13 cellular contexts compared by ENCODE assay signal in genomic region chr10:59879363-59879935, GRCh38. TPM values are rescaled to one million over a fixed set of nuclear protein-coding genes. Genes with fewer than 3 reads are reported as not detected.
DNase-seq lines count a peak whose midpoint lies in the region; ATAC-seq and TF ChIP-seq lines count a peak whose summit lies in the region.
"Had no signal": no experiment of that assay in that cellular context is flagged by ENCODE, and none has a peak within 500 bp of the region (broad histone marks: within the 10 kb centered on the region; RNA-seq: fewer than 3 reads in every experiment).

No MANE protein-coding gene starts in this region.

- 65 to 76% methylated on average over 4 of the region's 4 CpGs for WGBS in GM23248 (ENCODE audit: low coverage in 1 of 2, low lambda C conversion rate in 2 of 2, missing lambda C conversion rate in 2 of 2), 2 experiments

- H3K4me1 ChIP-seq in CD4-positive, CD25-positive, alpha-beta regulatory T cell (ENCODE audit: control insufficient read depth, insufficient read depth, low read length, poor library complexity, severe bottlenecking) = peaks cover 29% of the 10 kb centered on the region
- H3K4me1 ChIP-seq in GM23248 (ENCODE audit: insufficient read depth) = peaks cover 16% of the 10 kb centered on the region

- peak overlapping the region; percentile 42 for H3K4me3 ChIP-seq in CD4-positive, CD25-positive, alpha-beta regulatory T cell (ENCODE audit: low read depth, low read length)
- no peak overlapping the region for H3K4me3 ChIP-seq in GM23248
- H3K4me3 ChIP-seq: SK-N-MC, transverse colon had no signal

- H3K27me3 ChIP-seq in CD4-positive, CD25-positive, alpha-beta regulatory T cell (ENCODE audit: control insufficient read depth, insufficient read depth, low read length) = no peaks in the 10 kb centered on the region
- no peaks in the 10 kb centered on the region for H3K27me3 ChIP-seq in GM23248 (replicated peaks; ENCODE audit: insufficient read depth)
- H3K27me3 ChIP-seq: transverse colon had no signal

- no peak for ATAC-seq in CD4-positive, CD25-positive, alpha-beta regulatory T cell (ENCODE audit: low read depth in 2 of 2)
- ATAC-seq in GM19035 (IDR thresholded peaks at IDR 0.05; ENCODE audit: unreplicated experiment) (peak; percentile 28), HG02938 (IDR thresholded peaks at IDR 0.05; ENCODE audit: unreplicated experiment) (peak; percentile 43), SK-N-SH treated with all-trans-retinoic acid at 6 μM for 48 hours (no peak)

- H3K4me2 ChIP-seq in GM23248 (ENCODE audit: unreplicated experiment) = no peak overlapping the region

- no peak overlapping the region for H3K9ac ChIP-seq in GM23248

- peak in 1 of 3 donors; percentile 24 for DNase-seq in CD4-positive, CD25-positive, alpha-beta regulatory T cell
- no peak for DNase-seq in NCI-H1436 (lab: John Stamatoyannopoulos, UW)
- no peak for DNase-seq in C1 segment of cervical spinal cord (lab: John Stamatoyannopoulos, UW)
- DNase-seq in GM23248 = no peak
- DNase-seq: anterior cingulate cortex, NCI-H1105, transverse colon had no signal

- H4K20me1 ChIP-seq in GM23248 (ENCODE audit: insufficient read depth) = 0 out of 2 replicates have a peak, but pooled peaks cover 6% of the 10 kb centered on the region

- H2AFZ ChIP-seq in GM23248 = no peak overlapping the region

- H3K36me3 Mint-ChIP-seq in CD4-positive, CD25-positive, alpha-beta regulatory T cell = no peaks in the 10 kb centered on the region
- H3K36me3 Mint-ChIP-seq in T-helper 1 cell treated with Interleukin-12 subunit alpha and Interleukin-12 subunit beta and Interleukin-4 antibody, amounts not matched to agents 30 μg/mL and 1 μg/mL, for 36 hours (ENCODE audit: low read depth) = peaks cover 11% of the 10 kb centered on the region

- no peaks in the 10 kb centered on the region for H3K27me3 Mint-ChIP-seq in CD4-positive, CD25-positive, alpha-beta regulatory T cell
- no peaks in the 10 kb centered on the region for H3K27me3 Mint-ChIP-seq in T-helper 1 cell treated with Interleukin-12 subunit alpha and Interleukin-12 subunit beta and Interleukin-4 antibody, amounts not matched to agents 30 μg/mL and 1 μg/mL, for 36 hours (ENCODE audit: low read depth)

- H3K9me3 Mint-ChIP-seq in CD4-positive, CD25-positive, alpha-beta regulatory T cell = no peaks in the 10 kb centered on the region
- no peaks in the 10 kb centered on the region for H3K9me3 Mint-ChIP-seq in T-helper 1 cell treated with Interleukin-12 subunit alpha and Interleukin-12 subunit beta and Interleukin-4 antibody, amounts not matched to agents 30 μg/mL and 1 μg/mL, for 36 hours

- H3K9me2 ChIP-seq in GM23248 (ENCODE audit: insufficient read depth) = no peaks in the 10 kb centered on the region

- peaks cover 92% of the 10 kb centered on the region for H3K79me2 ChIP-seq in GM23248 (ENCODE audit: insufficient read depth)

- H3K4me3 Mint-ChIP-seq in CD4-positive, CD25-positive, alpha-beta regulatory T cell = peak overlapping the region; percentile 5 to 47 (median 12)
- H3K4me3 Mint-ChIP-seq in T-helper 1 cell treated with Interleukin-12 subunit alpha and Interleukin-12 subunit beta and Interleukin-4 antibody, amounts not matched to agents 30 μg/mL and 1 μg/mL, for 36 hours = peak overlapping the region; percentile 79

- no peaks in the 10 kb centered on the region for H3K36me3 ChIP-seq in CD4-positive, CD25-positive, alpha-beta regulatory T cell (ENCODE audit: control insufficient read depth, insufficient read depth, low read length)
- H3K36me3 ChIP-seq in GM23248 (ENCODE audit: low read depth) = no peaks in the 10 kb centered on the region
- H3K36me3 ChIP-seq: transverse colon had no signal

- in situ Hi-C loops in GM23248 (cut with MboI) = no loop called here

- H3K4me1 Mint-ChIP-seq in CD4-positive, CD25-positive, alpha-beta regulatory T cell = peaks cover 30 to 82% (median 57%) of the 10 kb centered on the region in 4 donors
- H3K4me1 Mint-ChIP-seq in T-helper 1 cell treated with Interleukin-12 subunit alpha and Interleukin-12 subunit beta and Interleukin-4 antibody, amounts not matched to agents 30 μg/mL and 1 μg/mL, for 36 hours (ENCODE audit: low read depth) = peaks cover 65% of the 10 kb centered on the region

- peak overlapping the region in 2 of 3 donors; percentile 52 to 79 for H3K27ac Mint-ChIP-seq in CD4-positive, CD25-positive, alpha-beta regulatory T cell
- peak overlapping the region; percentile 93 for H3K27ac Mint-ChIP-seq in T-helper 1 cell treated with Interleukin-12 subunit alpha and Interleukin-12 subunit beta and Interleukin-4 antibody, amounts not matched to agents 30 μg/mL and 1 μg/mL, for 36 hours

- H3K9me3 ChIP-seq in CD4-positive, CD25-positive, alpha-beta regulatory T cell (ENCODE audit: control insufficient read depth in 2 of 2, low read length in 2 of 2) = no peaks in the 10 kb centered on the region
- H3K9me3 ChIP-seq in GM23248 (ENCODE audit: low read depth) = no peaks in the 10 kb centered on the region
- H3K9me3 ChIP-seq: transverse colon had no signal

- H3K27ac ChIP-seq in CD4-positive, CD25-positive, alpha-beta regulatory T cell (ENCODE audit: insufficient read depth, low read length, poor library complexity, severe bottlenecking) = no peak overlapping the region
- no peak overlapping the region for H3K27ac ChIP-seq in GM23248
- H3K27ac ChIP-seq: C4-2B, SK-N-MC, transverse colon had no signal

- peaks cover 11% of the 10 kb centered on the region; the same call in 1 of the 2 replicates for H3F3A ChIP-seq in GM23248 (ENCODE audit: insufficient read depth)

TF ChIP-seq in SK-N-SH treated with all-trans-retinoic acid at 6 μM for 48 hours, 23 proteins besides CTCF, POLR2A, EP300 and RAD21:
- TF ChIP-seq TCF4 (CRISPR knock-in tag; IDR thresholded peaks at IDR 0.05; ENCODE audit: borderline replicate concordance) (no peak), ESRRG (CRISPR knock-in tag; IDR thresholded peaks at IDR 0.05) (no peak), POU6F1 (CRISPR knock-in tag; IDR thresholded peaks at IDR 0.05; ENCODE audit: borderline replicate concordance, low read depth) (no peak), ISL1 (CRISPR knock-in tag; IDR thresholded peaks at IDR 0.05) (no peak), RARB (CRISPR knock-in tag; IDR thresholded peaks at IDR 0.05) (no peak), ZFP30 (CRISPR knock-in tag; IDR thresholded peaks at IDR 0.05) (no peak), ARNTL (CRISPR knock-in tag; IDR thresholded peaks at IDR 0.05; ENCODE audit: borderline replicate concordance, low read depth) (no peak), TOX (CRISPR knock-in tag; IDR thresholded peaks at IDR 0.05; ENCODE audit: borderline replicate concordance) (no peak), GLIS3 (CRISPR knock-in tag; IDR thresholded peaks at IDR 0.05) (no peak), CSRNP3 (CRISPR knock-in tag; IDR thresholded peaks at IDR 0.05) (no peak), OSR1 (CRISPR knock-in tag; IDR thresholded peaks at IDR 0.05) (no peak), ZFP3 (CRISPR knock-in tag; IDR thresholded peaks at IDR 0.05) (no peak)
- TF ChIP-seq, protein P1, sequence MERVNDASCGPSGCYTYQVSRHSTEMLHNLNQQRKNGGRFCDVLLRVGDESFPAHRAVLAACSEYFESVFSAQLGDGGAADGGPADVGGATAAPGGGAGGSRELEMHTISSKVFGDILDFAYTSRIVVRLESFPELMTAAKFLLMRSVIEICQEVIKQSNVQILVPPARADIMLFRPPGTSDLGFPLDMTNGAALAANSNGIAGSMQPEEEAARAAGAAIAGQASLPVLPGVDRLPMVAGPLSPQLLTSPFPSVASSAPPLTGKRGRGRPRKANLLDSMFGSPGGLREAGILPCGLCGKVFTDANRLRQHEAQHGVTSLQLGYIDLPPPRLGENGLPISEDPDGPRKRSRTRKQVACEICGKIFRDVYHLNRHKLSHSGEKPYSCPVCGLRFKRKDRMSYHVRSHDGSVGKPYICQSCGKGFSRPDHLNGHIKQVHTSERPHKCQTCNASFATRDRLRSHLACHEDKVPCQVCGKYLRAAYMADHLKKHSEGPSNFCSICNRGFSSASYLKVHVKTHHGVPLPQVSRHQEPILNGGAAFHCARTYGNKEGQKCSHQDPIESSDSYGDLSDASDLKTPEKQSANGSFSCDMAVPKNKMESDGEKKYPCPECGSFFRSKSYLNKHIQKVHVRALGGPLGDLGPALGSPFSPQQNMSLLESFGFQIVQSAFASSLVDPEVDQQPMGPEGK (CRISPR knock-in tag; IDR thresholded peaks at IDR 0.05; ENCODE audit: borderline replicate concordance) = no peak
TF ChIP-seq in SK-N-SH treated with all-trans-retinoic acid at 6 μM for 48 hours: peak in this region for 0.

RNA-seq across cellular contexts. Expression of gene CCDC6, which starts 26.9 kb away (rescaled TPM):
- 24.8 TPM for total RNA-seq in CD4-positive, CD25-positive, alpha-beta regulatory T cell
- 1 to 10 TPM; 4.4 to 5.1 (median 4.8) TPM for polyA plus RNA-seq in CD4-positive, CD25-positive, alpha-beta regulatory T cell
- 20.5 and 23.2 TPM in 2 replicates for total RNA-seq in GM23248 (2014; rRNA removed; shearing (Covaris generic))
- polyA plus RNA-seq in GM23248 (2016; fragmentation: Nextera tagmentation; extraction: Ambion mirVana) = 19.1 and 19.4 TPM in 2 replicates

Comparison
In these comparisons a context has a peak if more than half of its experiments do, and no peak if none do; other contexts are left out.
1. ATAC-seq: peak in GM19035 (single experiment) and HG02938 (single experiment); none in CD4-positive, CD25-positive, alpha-beta regulatory T cell (0 of 2) and SK-N-SH treated with all-trans-retinoic acid at 6 μM for 48 hours (single experiment).